ENCODE assay signal across 1 cellular context in the genomic region with DNA sequence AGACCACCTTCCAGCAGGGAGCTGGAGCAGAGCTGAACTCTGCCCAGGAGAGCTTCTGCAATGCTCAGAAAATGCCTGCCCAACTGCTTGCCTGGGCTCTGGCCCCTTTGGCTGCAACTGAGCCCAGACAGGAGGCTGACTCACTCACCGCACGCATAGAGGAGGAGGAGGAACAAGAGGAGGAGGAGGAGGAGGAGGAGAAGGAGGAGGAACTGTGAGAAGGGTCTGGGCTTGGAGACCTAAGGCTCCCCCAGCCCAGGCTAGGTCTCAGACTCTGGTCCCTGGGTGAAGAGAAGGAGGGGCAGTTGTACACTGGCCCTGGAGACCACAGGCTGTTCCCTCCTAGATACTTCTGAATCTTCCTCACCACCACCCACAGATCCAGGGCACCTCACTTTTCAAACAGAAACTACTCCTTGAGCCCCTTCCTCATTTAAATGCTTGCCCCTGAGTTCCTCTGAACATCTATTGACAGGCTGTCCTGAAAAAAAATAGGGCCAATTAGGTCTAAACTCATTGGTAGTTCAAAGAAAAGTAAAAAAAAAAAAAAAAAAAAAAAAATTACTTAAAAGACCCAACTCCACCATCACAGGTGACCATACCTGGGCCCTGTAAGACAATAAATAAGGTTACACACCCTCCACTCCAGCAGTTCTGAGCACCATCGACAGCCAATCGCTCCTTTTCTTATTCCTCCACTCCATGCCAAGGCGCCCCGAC.
TF ChIP-seq lines count a peak whose summit lies in the region.

No MANE protein-coding gene starts in this region.

TF ChIP-seq in HEK293, 187 proteins besides CTCF, POLR2A, EP300 and RAD21 (continued from another document):
- TF ChIP-seq, protein P1, sequence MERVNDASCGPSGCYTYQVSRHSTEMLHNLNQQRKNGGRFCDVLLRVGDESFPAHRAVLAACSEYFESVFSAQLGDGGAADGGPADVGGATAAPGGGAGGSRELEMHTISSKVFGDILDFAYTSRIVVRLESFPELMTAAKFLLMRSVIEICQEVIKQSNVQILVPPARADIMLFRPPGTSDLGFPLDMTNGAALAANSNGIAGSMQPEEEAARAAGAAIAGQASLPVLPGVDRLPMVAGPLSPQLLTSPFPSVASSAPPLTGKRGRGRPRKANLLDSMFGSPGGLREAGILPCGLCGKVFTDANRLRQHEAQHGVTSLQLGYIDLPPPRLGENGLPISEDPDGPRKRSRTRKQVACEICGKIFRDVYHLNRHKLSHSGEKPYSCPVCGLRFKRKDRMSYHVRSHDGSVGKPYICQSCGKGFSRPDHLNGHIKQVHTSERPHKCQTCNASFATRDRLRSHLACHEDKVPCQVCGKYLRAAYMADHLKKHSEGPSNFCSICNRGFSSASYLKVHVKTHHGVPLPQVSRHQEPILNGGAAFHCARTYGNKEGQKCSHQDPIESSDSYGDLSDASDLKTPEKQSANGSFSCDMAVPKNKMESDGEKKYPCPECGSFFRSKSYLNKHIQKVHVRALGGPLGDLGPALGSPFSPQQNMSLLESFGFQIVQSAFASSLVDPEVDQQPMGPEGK (tag by site-specific recombination; IDR thresholded peaks at IDR 0.05), result peak; percentile 53; the same call in 1 of the 2 replicates
- TF ChIP-seq GLIS2 (tag by site-specific recombination; IDR thresholded peaks at IDR 0.05) (0 out of 2 replicates have a peak, but pooled peaks have one; percentile 36), EGR2 (tag by site-specific recombination; IDR thresholded peaks at IDR 0.05; ENCODE audit: low read depth) (peak; percentile 89), ZNF311 (tag by site-specific recombination; IDR thresholded peaks at IDR 0.05; ENCODE audit: borderline replicate concordance) (no peak), ZNF223 (tag by site-specific recombination; IDR thresholded peaks at IDR 0.05) (no peak), ZEB2 (tag by site-specific recombination; IDR thresholded peaks at IDR 0.05) (0 out of 2 replicates have a peak, but pooled peaks have one; percentile 6), SP7 (tag by site-specific recombination; IDR thresholded peaks at IDR 0.05) (no peak), ZNF791 (tag by site-specific recombination; IDR thresholded peaks at IDR 0.05) (no peak), MYNN (tag by site-specific recombination; IDR thresholded peaks at IDR 0.05; ENCODE audit: borderline replicate concordance) (0 out of 2 replicates have a peak, but pooled peaks have one; percentile 24), REPIN1 (tag by site-specific recombination; IDR thresholded peaks at IDR 0.05; ENCODE audit: low read depth) (no peak), ZNF335 (tag by site-specific recombination; conservative IDR thresholded peaks at IDR 0.05) (peak; percentile 73), GLIS1 (tag by site-specific recombination; IDR thresholded peaks at IDR 0.05) (peak; percentile 49), ZNF366 (tag by site-specific recombination; conservative IDR thresholded peaks at IDR 0.05) (peak; percentile 71), ZFHX2 (tag by site-specific recombination; conservative IDR thresholded peaks at IDR 0.05) (peak; percentile 91), ZSCAN16 (tag by site-specific recombination; IDR thresholded peaks at IDR 0.05) (no peak), ZNF416 (tag by site-specific recombination; IDR thresholded peaks at IDR 0.05) (no peak)
- TF ChIP-seq, protein P2, sequence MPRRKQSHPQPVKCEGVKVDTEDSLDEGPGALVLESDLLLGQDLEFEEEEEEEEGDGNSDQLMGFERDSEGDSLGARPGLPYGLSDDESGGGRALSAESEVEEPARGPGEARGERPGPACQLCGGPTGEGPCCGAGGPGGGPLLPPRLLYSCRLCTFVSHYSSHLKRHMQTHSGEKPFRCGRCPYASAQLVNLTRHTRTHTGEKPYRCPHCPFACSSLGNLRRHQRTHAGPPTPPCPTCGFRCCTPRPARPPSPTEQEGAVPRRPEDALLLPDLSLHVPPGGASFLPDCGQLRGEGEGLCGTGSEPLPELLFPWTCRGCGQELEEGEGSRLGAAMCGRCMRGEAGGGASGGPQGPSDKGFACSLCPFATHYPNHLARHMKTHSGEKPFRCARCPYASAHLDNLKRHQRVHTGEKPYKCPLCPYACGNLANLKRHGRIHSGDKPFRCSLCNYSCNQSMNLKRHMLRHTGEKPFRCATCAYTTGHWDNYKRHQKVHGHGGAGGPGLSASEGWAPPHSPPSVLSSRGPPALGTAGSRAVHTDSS (tag by site-specific recombination; IDR thresholded peaks at IDR 0.05), result peak; percentile 88
- TF ChIP-seq, protein P3, sequence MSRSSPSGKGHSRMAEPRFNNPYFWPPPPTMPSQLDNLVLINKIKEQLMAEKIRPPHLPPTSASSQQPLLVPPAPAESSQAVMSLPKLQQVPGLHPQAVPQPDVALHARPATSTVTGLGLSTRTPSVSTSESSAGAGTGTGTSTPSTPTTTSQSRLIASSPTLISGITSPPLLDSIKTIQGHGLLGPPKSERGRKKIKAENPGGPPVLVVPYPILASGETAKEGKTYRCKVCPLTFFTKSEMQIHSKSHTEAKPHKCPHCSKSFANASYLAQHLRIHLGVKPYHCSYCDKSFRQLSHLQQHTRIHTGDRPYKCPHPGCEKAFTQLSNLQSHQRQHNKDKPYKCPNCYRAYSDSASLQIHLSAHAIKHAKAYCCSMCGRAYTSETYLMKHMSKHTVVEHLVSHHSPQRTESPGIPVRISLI (tag by site-specific recombination; IDR thresholded peaks at IDR 0.05), result peak; percentile 99
TF ChIP-seq in HEK293: peak in this region for 21.
